ENCODE assay signal across 9 cellular contexts in the genomic region with DNA sequence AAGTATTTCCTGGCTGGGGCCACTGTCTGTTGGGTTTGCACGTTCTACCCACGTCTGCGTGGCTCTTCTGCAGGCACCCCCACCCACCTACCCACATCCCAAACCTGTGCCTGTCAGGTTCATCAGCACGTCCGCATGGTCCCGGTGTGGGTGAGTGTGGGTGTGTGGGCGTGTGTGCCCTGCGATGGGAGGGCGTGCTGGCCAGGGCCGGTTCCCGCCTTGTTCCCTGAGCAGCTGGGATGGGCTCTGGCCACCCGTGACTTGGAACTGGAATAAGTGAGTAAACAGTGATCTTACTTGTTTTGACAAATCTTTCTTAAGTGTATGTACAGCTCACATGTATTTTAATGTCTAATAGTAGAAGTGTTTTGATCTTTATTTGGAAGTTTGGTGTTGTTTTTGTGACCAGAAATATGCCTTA. TPM values are rescaled to one million over a fixed set of nuclear protein-coding genes. Genes with fewer than 3 reads are reported as not detected.
DNase-seq lines count a peak whose midpoint lies in the region; ATAC-seq and TF ChIP-seq lines count a peak whose summit lies in the region.
"Had no signal": no experiment of that assay in that cellular context is flagged by ENCODE, and none has a peak within 500 bp of the region (broad histone marks: within the 10 kb centered on the region; RNA-seq: fewer than 3 reads in every experiment).

No MANE protein-coding gene starts in this region.

- H3K27ac ChIP-seq in mesendoderm (ENCODE audit: low read depth, low read length) (no peak overlapping the region), suprapubic skin (peak overlapping the region; percentile 91), substantia nigra (ENCODE audit: low read depth, low read length, poor library complexity, severe bottlenecking) (no peak overlapping the region)

- no peak for TF ChIP-seq CTCF in suprapubic skin (IDR thresholded peaks at IDR 0.05)

- peaks cover 7% of the 10 kb centered on the region for H3K36me3 Mint-ChIP-seq in central memory CD8-positive, alpha-beta T cell (ENCODE audit: insufficient read depth)

- no peak for TF ChIP-seq EP300 in suprapubic skin (IDR thresholded peaks at IDR 0.05)

- no peak overlapping the region for H2BK5ac ChIP-seq in mesendoderm (ENCODE audit: low read length)

- H3K27ac Mint-ChIP-seq in central memory CD8-positive, alpha-beta T cell (ENCODE audit: low read depth): peak overlapping the region; percentile 89

- H3K36me3 ChIP-seq in MG63 (peaks cover 73% of the 10 kb centered on the region), mesendoderm (ENCODE audit: control insufficient read depth, insufficient read depth, low read length) (no peaks in the 10 kb centered on the region), suprapubic skin (no peaks in the 10 kb centered on the region)

- no peak overlapping the region for H2BK120ac ChIP-seq in mesendoderm (ENCODE audit: low read depth, low read length)

- no peak overlapping the region for H3K4me2 ChIP-seq in mesendoderm (ENCODE audit: low read length)

- peak overlapping the region; percentile 11 for H3K4me3 Mint-ChIP-seq in central memory CD8-positive, alpha-beta T cell

- H3K27me3 ChIP-seq in MG63 (no peaks in the 10 kb centered on the region), mesendoderm (ENCODE audit: insufficient read depth, low read length, poor library complexity) (no peaks in the 10 kb centered on the region), suprapubic skin (no peaks in the 10 kb centered on the region)

- H3K79me1 ChIP-seq in mesendoderm (ENCODE audit: low read length): peaks cover 45% of the 10 kb centered on the region

- H3K4me1 ChIP-seq in mesendoderm (ENCODE audit: control insufficient read depth, low read depth, low read length) (no peaks in the 10 kb centered on the region), suprapubic skin (peaks cover 91% of the 10 kb centered on the region)

- DNase-seq in MG63 (peak; percentile 70), mesendoderm (no peak), suprapubic skin (ENCODE audit: low spot score in 2 of 2) (peak in 1 of 2 donors; percentile 90), NCI-H2196 (lab: John Stamatoyannopoulos, UW; ENCODE audit: unreplicated experiment) (no peak), retina (no peak), substantia nigra (lab: John Stamatoyannopoulos, UW) (no peak)
- DNase-seq in central memory CD8-positive, alpha-beta T cell (ENCODE audit: low spot score in 2 of 2): peak in 1 of 2 donors; percentile 61
- DNase-seq: GOT3 had no signal

- H2BK15ac ChIP-seq in mesendoderm (replicated peaks; ENCODE audit: low read depth): no peak overlapping the region

- H3K79me2 ChIP-seq in mesendoderm (ENCODE audit: control insufficient read depth, insufficient read depth, low read length): peaks cover 32% of the 10 kb centered on the region

- no peak overlapping the region for H3K9ac ChIP-seq in mesendoderm (ENCODE audit: low read length)

- peak; percentile 89 for ATAC-seq in central memory CD8-positive, alpha-beta T cell (replicated peaks; ENCODE audit: extremely low read depth, poor library complexity, severe bottlenecking)
- ATAC-seq in GM18511 (IDR thresholded peaks at IDR 0.05; ENCODE audit: unreplicated experiment): no peak

- H3K4me1 Mint-ChIP-seq in central memory CD8-positive, alpha-beta T cell: peaks cover 61% of the 10 kb centered on the region

- no peaks in the 10 kb centered on the region for H3K9me3 ChIP-seq in MG63
- no peaks in the 10 kb centered on the region for H3K9me3 ChIP-seq in suprapubic skin

- no peak overlapping the region for H3K18ac ChIP-seq in mesendoderm (ENCODE audit: low read length)

- no peak overlapping the region for H3K4me3 ChIP-seq in MG63
- H3K4me3 ChIP-seq in mesendoderm (ENCODE audit: low read length): no peak overlapping the region
- H3K4me3 ChIP-seq in suprapubic skin: no peak overlapping the region

- no peak overlapping the region for H2AK5ac ChIP-seq in mesendoderm (ENCODE audit: low read length)

- TF ChIP-seq POLR2A in suprapubic skin (IDR thresholded peaks at IDR 0.05): no peak

- H4K5ac ChIP-seq in mesendoderm (ENCODE audit: low read length): no peak overlapping the region

- H3K9me3 Mint-ChIP-seq in central memory CD8-positive, alpha-beta T cell: no peaks in the 10 kb centered on the region

- no CpG with 5 or more reads among the region's 12 CpGs for WGBS in mesendoderm (ENCODE audit: extremely low coverage, insufficient coverage, low lambda C conversion rate)
- WGBS in suprapubic skin: 53% methylated on average over 12 of the region's 12 CpGs

- no peak overlapping the region for H3K23ac ChIP-seq in mesendoderm (ENCODE audit: low read length)

- H4K8ac ChIP-seq in mesendoderm (ENCODE audit: low read depth, low read length): no peak overlapping the region

- H3K56ac ChIP-seq in mesendoderm (ENCODE audit: low read length): peak overlapping the region; percentile 52

- no peak overlapping the region for H3K4ac ChIP-seq in mesendoderm (ENCODE audit: low read depth, low read length)

- H3K27me3 Mint-ChIP-seq in central memory CD8-positive, alpha-beta T cell: no peaks in the 10 kb centered on the region

RNA-seq across cellular contexts. Expression of gene ERGIC1, which starts 20.4 kb away (rescaled TPM):
- 65.6 and 98.8 TPM in 2 replicates for total RNA-seq in MG63 (2014; rRNA removed; shearing (Covaris generic); ENCODE audit: low replicate concordance)
- polyA plus RNA-seq in mesendoderm (2013, experiment 1 of 2): 55.0 TPM
- 57.1 TPM for polyA plus RNA-seq in mesendoderm (2013, experiment 2 of 2)
- total RNA-seq in suprapubic skin: 100 to 1,000 TPM in 1 of 4 donors, 10 to 100 TPM in 3; 81.2 to 106 (median 91.8) TPM
